In the genomic region with DNA sequence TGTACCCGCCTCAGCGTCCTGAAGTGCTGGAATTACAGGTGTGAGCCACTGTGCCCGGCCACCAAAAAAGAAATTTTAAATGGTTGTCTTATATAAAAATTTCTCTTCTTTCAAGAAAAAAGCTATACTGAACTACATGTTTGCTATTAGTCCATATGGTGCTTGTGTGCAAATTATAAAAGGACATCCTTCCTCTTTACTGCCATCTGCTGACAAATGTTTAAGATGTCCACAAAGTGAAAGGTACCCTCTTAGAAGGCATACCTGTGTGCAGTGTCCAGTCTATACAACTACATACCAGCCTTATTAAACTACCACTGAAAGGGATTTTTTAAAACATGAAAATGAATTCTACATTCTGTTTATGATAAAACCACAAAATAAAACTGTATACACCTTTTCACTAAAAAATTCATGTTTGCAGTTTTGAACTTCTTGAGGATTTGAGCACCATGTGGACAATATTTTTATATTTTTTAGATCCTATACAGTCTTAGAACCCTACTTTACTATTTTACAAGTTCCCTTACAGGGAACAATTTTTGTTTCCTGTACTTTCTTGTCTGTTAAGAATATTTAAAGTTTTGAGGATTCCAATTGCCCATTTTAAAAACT, we compare ENCODE assay signal across 8 cellular contexts. TPM values are rescaled to one million over a fixed set of nuclear protein-coding genes. Genes with fewer than 3 reads are reported as not detected.
DNase-seq lines count a peak whose midpoint lies in the region; ATAC-seq and TF ChIP-seq lines count a peak whose summit lies in the region.

No MANE protein-coding gene starts in this region.

- CTCF ChIA-PET in CD8-positive, alpha-beta T cell (lab: Charles Lee) = interaction anchor here (0.6 to 2.3 kb wide), 4 partner anchors 11 to 255 kb away, joined by 3 to 11 read pairs (median 3); no protein-coding TSS in a partner anchor
- CTCF ChIA-PET in HEK293 (lab: Yijun Ruan, JAX) (interaction anchor here (0.6 to 1.0 kb wide), 4 partner anchors 33 to 458 kb away, joined by 3 to 4 read pairs (median 3); no protein-coding TSS in a partner anchor), Calu3 (lab: Charles Lee) (no interaction called here)

- H3K36me3 Mint-ChIP-seq in CD8-positive, alpha-beta T cell = peaks cover 69% of the 10 kb centered on the region
- peaks cover 17% of the 10 kb centered on the region for H3K36me3 Mint-ChIP-seq in Calu3 (ENCODE audit: insufficient read depth, unreplicated experiment)

- no TSS peak for BruUV-seq in Calu3 (replicated peaks; lab: Mats Ljungman, UMichigan)

- H3K4me1 Mint-ChIP-seq in CD8-positive, alpha-beta T cell (ENCODE audit: low read depth) = no peaks in the 10 kb centered on the region
- H3K4me1 Mint-ChIP-seq in Calu3 (ENCODE audit: low read depth, unreplicated experiment) = no peaks in the 10 kb centered on the region

- no peak overlapping the region for H3K4me3 ChIP-seq in CD8-positive, alpha-beta T cell (ENCODE audit: low read depth, low read length)
- no peak overlapping the region for H3K4me3 ChIP-seq in HEK293 (ENCODE audit: low read depth, low read length)
- no peak overlapping the region for H3K4me3 ChIP-seq in esophagus muscularis mucosa
- no peak overlapping the region for H3K4me3 ChIP-seq in retinal pigment epithelial cell (ENCODE audit: low read length)

- H3K4me3 Mint-ChIP-seq in CD8-positive, alpha-beta T cell = no peak overlapping the region
- no peak overlapping the region for H3K4me3 Mint-ChIP-seq in Calu3 (ENCODE audit: low read depth, unreplicated experiment)

- intact Hi-C loops in CD8-positive, alpha-beta T cell (cut with DNase I, micrococcal nuclease) = loop anchor here (1.0 to 5.0 kb wide), 4 partner anchors 14 to 255 kb away; no protein-coding TSS in a partner anchor
- intact Hi-C loops in esophagus muscularis mucosa (cut with DNase I) (no loop called here), Calu3 (cut with micrococcal nuclease; ENCODE audit: unreplicated experiment) (loop anchor here (1.0 kb wide), 1 partner anchor 255 kb away; no protein-coding TSS in a partner anchor)

- TF ChIP-seq EP300 in esophagus muscularis mucosa (IDR thresholded peaks at IDR 0.05) = no peak

- ATAC-seq in CD8-positive, alpha-beta T cell = peak; percentile 62
- ATAC-seq in HG03135 (IDR thresholded peaks at IDR 0.05; ENCODE audit: unreplicated experiment) (no peak), GM18520 (IDR thresholded peaks at IDR 0.05; ENCODE audit: unreplicated experiment) (no peak)

- no peak for TF ChIP-seq POLR2A in esophagus muscularis mucosa (IDR thresholded peaks at IDR 0.05; ENCODE audit: low read depth)

- H3K27ac ChIP-seq in CD8-positive, alpha-beta T cell (ENCODE audit: low read depth, low read length) = no peak overlapping the region
- H3K27ac ChIP-seq in HEK293 (ENCODE audit: extremely low read depth, low read depth, low read length) = no peak overlapping the region
- no peak overlapping the region for H3K27ac ChIP-seq in esophagus muscularis mucosa (replicated peaks in 1 of 4)

- no peaks in the 10 kb centered on the region for H3K9me3 ChIP-seq in CD8-positive, alpha-beta T cell (ENCODE audit: low read length)
- H3K9me3 ChIP-seq in HEK293 (ENCODE audit: control insufficient read depth, insufficient read depth, low read depth, low read length) (no peaks in the 10 kb centered on the region), esophagus muscularis mucosa (no peaks in the 10 kb centered on the region)

- no peaks in the 10 kb centered on the region for H3K27me3 Mint-ChIP-seq in CD8-positive, alpha-beta T cell (ENCODE audit: low read depth)
- no peaks in the 10 kb centered on the region for H3K27me3 Mint-ChIP-seq in Calu3 (ENCODE audit: unreplicated experiment)

- no peaks in the 10 kb centered on the region for H3K4me1 ChIP-seq in CD8-positive, alpha-beta T cell (ENCODE audit: insufficient read depth, low read length)
- H3K4me1 ChIP-seq in HEK293 (ENCODE audit: control insufficient read depth, insufficient read depth, low read length) = no peaks in the 10 kb centered on the region
- no peaks in the 10 kb centered on the region for H3K4me1 ChIP-seq in esophagus muscularis mucosa

- DNase-seq in CD8-positive, alpha-beta T cell = no peak
- peak; percentile 30 for DNase-seq in NCI-H748 treated with DMSO at 0.1 percent for 48 hours (lab: John Stamatoyannopoulos, UW)
- no peak for DNase-seq in esophagus muscularis mucosa (ENCODE audit: extremely low spot score)
- no peak for DNase-seq in retinal pigment epithelial cell (ENCODE audit: low read depth)
- DNase-seq in Calu3 = no peak

- TF ChIP-seq CTCF in CD8-positive, alpha-beta T cell (IDR thresholded peaks at IDR 0.05) = no peak
- no peak for TF ChIP-seq CTCF in HEK293 (tag by site-specific recombination; IDR thresholded peaks at IDR 0.05)
- TF ChIP-seq CTCF in esophagus muscularis mucosa (IDR thresholded peaks at IDR 0.05) = peak in 2 of 3 experiments; percentile 16 to 35
- TF ChIP-seq CTCF in retinal pigment epithelial cell (conservative IDR thresholded peaks at IDR 0.05; ENCODE audit: low read depth, low read length) = peak; percentile 43
- TF ChIP-seq CTCF in Calu3 (IDR thresholded peaks at IDR 0.05; ENCODE audit: unreplicated experiment) = no peak

- POLR2A ChIA-PET in CD8-positive, alpha-beta T cell (lab: Charles Lee) = no interaction called here
- POLR2A ChIA-PET in HEK293 (lab: Yijun Ruan, JAX) = interaction anchor here (0.6 kb wide), 1 partner anchor 65 kb away, joined by 3 read pairs; the partner anchor contains the start of gene ARID4A

- peaks cover 22% of the 10 kb centered on the region for H3K36me3 ChIP-seq in CD8-positive, alpha-beta T cell (ENCODE audit: insufficient read depth, low read length)
- H3K36me3 ChIP-seq in HEK293 (ENCODE audit: control insufficient read depth in 2 of 2, insufficient read depth in 1 of 2, low read length in 2 of 2) (peaks cover 48 to 59% of the 10 kb centered on the region in 2 experiments), esophagus muscularis mucosa (peaks cover 19 to 84% (median 68%) of the 10 kb centered on the region in 4 donors)

- no peaks in the 10 kb centered on the region for H3K27me3 ChIP-seq in CD8-positive, alpha-beta T cell (ENCODE audit: insufficient read depth, low read length)
- H3K27me3 ChIP-seq in esophagus muscularis mucosa = no peaks in the 10 kb centered on the region

- H3K9me3 Mint-ChIP-seq in CD8-positive, alpha-beta T cell = no peaks in the 10 kb centered on the region
- no peaks in the 10 kb centered on the region for H3K9me3 Mint-ChIP-seq in Calu3 (ENCODE audit: low read depth, unreplicated experiment)

- no peak overlapping the region for H3K27ac Mint-ChIP-seq in CD8-positive, alpha-beta T cell
- H3K27ac Mint-ChIP-seq in Calu3 (ENCODE audit: unreplicated experiment) = no peak overlapping the region

- WGBS in esophagus muscularis mucosa = 89% methylated on average over 3 of the region's 3 CpGs

TF ChIP-seq in HEK293, 187 proteins besides CTCF, POLR2A, EP300 and RAD21:
- TF ChIP-seq ZNF214 (tag by site-specific recombination; IDR thresholded peaks at IDR 0.05; ENCODE audit: borderline replicate concordance) (no peak), ZNF654 (tag by site-specific recombination; IDR thresholded peaks at IDR 0.05; ENCODE audit: low read depth) (peak; percentile 47)

RNA-seq across cellular contexts. Expression of gene TOMM20L, which starts 32.8 kb away (rescaled TPM):
- total RNA-seq in CD8-positive, alpha-beta T cell = under 1 TPM in 1 of 2 experiments, not detected in 1; 0.92 TPM
- total RNA-seq in esophagus muscularis mucosa = not detected
- total RNA-seq in Calu3 (2022) = not detected in 2 replicates

Comparison
In these comparisons a context has a peak if more than half of its experiments do, and no peak if none do; other contexts are left out.
1. CTCF ChIP-seq: peak in esophagus muscularis mucosa (2 of 3) and retinal pigment epithelial cell (single experiment); none in CD8-positive, alpha-beta T cell (single experiment), HEK293 (single experiment) and Calu3 (single experiment).